In genomic region chr1:212959266-212960220, GRCh38 we compare ENCODE assay signal across 14 cellular contexts. TPM values are rescaled to one million over a fixed set of nuclear protein-coding genes. Genes with fewer than 3 reads are reported as not detected.
DNase-seq lines count a peak whose midpoint lies in the region; ATAC-seq and TF ChIP-seq lines count a peak whose summit lies in the region.
"Had no signal": no experiment of that assay in that cellular context is flagged by ENCODE, and none has a peak within 500 bp of the region (broad histone marks: within the 10 kb centered on the region; RNA-seq: fewer than 3 reads in every experiment).

No MANE protein-coding gene starts in this region.

- ATAC-seq in GM18907 (IDR thresholded peaks at IDR 0.05; ENCODE audit: unreplicated experiment) (peak; percentile 63), GM21737 (IDR thresholded peaks at IDR 0.05; ENCODE audit: unreplicated experiment) (peak; percentile 56), HG03378 (IDR thresholded peaks at IDR 0.05; ENCODE audit: unreplicated experiment) (peak; percentile 73)
- ATAC-seq: activated T-cell treated with anti-CD3 and anti-CD28 coated beads, Interleukin-2, amount 50 U/mL, for 4 hours; upper lobe of right lung had no signal

- no peak overlapping the region for H2AFZ ChIP-seq in neural progenitor cell (replicated peaks)

- no peaks in the 10 kb centered on the region for H3K27me3 ChIP-seq in neural progenitor cell
- H3K27me3 ChIP-seq in MG63: no peaks in the 10 kb centered on the region
- H3K27me3 ChIP-seq: upper lobe of right lung had no signal

- H3K4me3 ChIP-seq in neural progenitor cell (no peak overlapping the region), MG63 (no peak overlapping the region)
- H3K4me3 ChIP-seq: upper lobe of right lung had no signal

- H3K9me3 ChIP-seq in neural progenitor cell (ENCODE audit: low read depth): no peaks in the 10 kb centered on the region
- no peaks in the 10 kb centered on the region for H3K9me3 ChIP-seq in MG63
- H3K9me3 ChIP-seq: upper lobe of right lung had no signal

- peaks cover 7% of the 10 kb centered on the region for H3K27me3 Mint-ChIP-seq in neural progenitor cell (ENCODE audit: insufficient read depth, low read depth)

- no peak overlapping the region for H3K4me2 ChIP-seq in neural progenitor cell

- no peak for TF ChIP-seq CTCF in neural progenitor cell (IDR thresholded peaks at IDR 0.05)

- no peaks in the 10 kb centered on the region for H3K79me2 ChIP-seq in neural progenitor cell (ENCODE audit: low read depth)

- no peaks in the 10 kb centered on the region for H3F3A ChIP-seq in neural progenitor cell (ENCODE audit: low read depth)

- H3K36me3 ChIP-seq in neural progenitor cell (no peaks in the 10 kb centered on the region), MG63 (no peaks in the 10 kb centered on the region)
- H3K36me3 ChIP-seq: upper lobe of right lung had no signal

- H3K4me1 Mint-ChIP-seq in neural progenitor cell: peaks cover 4% of the 10 kb centered on the region
- H3K4me1 Mint-ChIP-seq: neural crest cell had no signal

- H3K27ac Mint-ChIP-seq in neural progenitor cell: peak overlapping the region; percentile 39

- H4K20me1 ChIP-seq in neural progenitor cell (ENCODE audit: low read depth): no peaks in the 10 kb centered on the region

- no peak overlapping the region for H3K27ac ChIP-seq in neural progenitor cell
- H3K27ac ChIP-seq: upper lobe of right lung had no signal

- peaks cover 37% of the 10 kb centered on the region for H3K36me3 Mint-ChIP-seq in neural progenitor cell

- H3K9ac ChIP-seq in neural progenitor cell: no peak overlapping the region

- H3K4me3 Mint-ChIP-seq in neural progenitor cell: no peak overlapping the region
- H3K4me3 Mint-ChIP-seq: activated T-cell treated with anti-CD3 and anti-CD28 coated beads, Interleukin-2, amount 50 U/mL, for 4 hours; neural crest cell had no signal

- no peaks in the 10 kb centered on the region for H3K9me3 Mint-ChIP-seq in neural progenitor cell
- H3K9me3 Mint-ChIP-seq: activated T-cell treated with anti-CD3 and anti-CD28 coated beads, Interleukin-2, amount 50 U/mL, for 4 hours; neural crest cell had no signal

- DNase-seq in neural progenitor cell (ENCODE audit: low spot score): no peak
- DNase-seq in stimulated activated CD4-positive, alpha-beta T cell treated with anti-CD3 and anti-CD28 coated beads, Interleukin-4, amount 100 ng/mL, for 1 hour: no peak
- no peak for DNase-seq in epidermal melanocyte (ENCODE audit: insufficient read length, low spot score)
- no peak for DNase-seq in MG63
- no peak for DNase-seq in anterior cingulate cortex (lab: John Stamatoyannopoulos, UW)
- DNase-seq: activated T-cell treated with anti-CD3 and anti-CD28 coated beads, Interleukin-2, amount 50 U/mL, for 4 hours; DMS53; NCI-H2171; stimulated activated CD4-positive, alpha-beta T cell treated with anti-CD3 and anti-CD28 coated beads, Interleukin-1b, Interleukin-23, amount 100 ng/mL, for 48 hours; upper lobe of right lung had no signal

- no peaks in the 10 kb centered on the region for H3K4me1 ChIP-seq in neural progenitor cell
- H3K4me1 ChIP-seq: upper lobe of right lung had no signal

RNA-seq across cellular contexts. Expression of gene VASH2, which starts 9.2 kb away (rescaled TPM):
- 5.2 and 10.7 TPM in 2 replicates for total RNA-seq in neural progenitor cell (ENCODE audit: low replicate concordance)
- total RNA-seq in MG63 (2014; rRNA removed; shearing (Covaris generic); ENCODE audit: low replicate concordance): not detected in 2 replicates

RNA-seq across cellular contexts. Expression of gene ANGEL2, which starts 56.1 kb away (rescaled TPM):
- 70.6 and 101 TPM in 2 replicates for total RNA-seq in neural progenitor cell (ENCODE audit: low replicate concordance)
- 36.7 and 65.3 TPM in 2 replicates for total RNA-seq in MG63 (2014; rRNA removed; shearing (Covaris generic); ENCODE audit: low replicate concordance)
